In the genomic region with DNA sequence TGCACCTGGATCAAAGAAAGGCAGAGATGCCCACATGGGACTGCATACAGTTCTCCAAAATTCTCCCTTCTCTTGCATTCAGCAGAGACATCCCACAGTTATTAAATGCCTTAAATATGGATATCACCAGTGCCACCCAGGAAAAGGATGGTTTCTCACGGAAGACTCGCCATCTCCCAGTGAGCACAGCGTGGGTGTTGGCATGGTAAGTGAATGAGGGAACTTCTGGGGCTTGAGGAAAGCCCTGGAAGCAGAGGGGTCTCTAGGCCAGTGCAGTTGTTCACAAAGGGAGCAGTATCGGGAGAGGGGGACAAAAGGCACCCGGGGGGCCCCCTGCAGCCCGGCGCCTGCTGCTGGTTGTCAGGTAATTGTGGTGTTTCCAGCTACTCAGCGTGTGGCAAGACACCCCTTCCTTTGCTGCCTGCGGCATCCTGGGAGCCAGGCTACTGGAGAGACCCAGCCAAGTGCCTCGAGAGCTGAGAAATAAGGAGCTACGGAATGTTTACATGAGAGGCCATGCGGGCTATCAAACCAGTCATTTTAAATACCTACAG, we compare ENCODE assay signal across 19 cellular contexts.
DNase-seq lines count a peak whose midpoint lies in the region; ATAC-seq and TF ChIP-seq lines count a peak whose summit lies in the region.
"Had no signal": no experiment of that assay in that cellular context is flagged by ENCODE, and none has a peak within 500 bp of the region (broad histone marks: within the 10 kb centered on the region; RNA-seq: fewer than 3 reads in every experiment).

No MANE protein-coding gene starts in this region.

- H3K79me2 ChIP-seq in GM23338 (replicated peaks; ENCODE audit: insufficient read depth), result no peaks in the 10 kb centered on the region

- no peak overlapping the region for H3K4me3 Mint-ChIP-seq in GM23338
- H3K4me3 Mint-ChIP-seq: CD8-positive, alpha-beta T cell had no signal

- H3K36me3 Mint-ChIP-seq in GM23338 (ENCODE audit: low read depth), result no peaks in the 10 kb centered on the region
- H3K36me3 Mint-ChIP-seq: CD8-positive, alpha-beta T cell had no signal

- in situ Hi-C loops in GM13977 (cut with MboI; ENCODE audit: low pct_unique_long_range_greater_than_20kb, low sequenced_read_pairs, unreplicated experiment), result no loop called here

- H3K4me1 Mint-ChIP-seq in GM23338, result peaks cover 48% of the 10 kb centered on the region

- H3F3A ChIP-seq in GM23338 (replicated peaks; ENCODE audit: low read depth), result no peaks in the 10 kb centered on the region; the same call in 1 of the 2 replicates

- no peaks in the 10 kb centered on the region for H3K36me3 ChIP-seq in GM23338 (ENCODE audit: insufficient read depth)
- H3K36me3 ChIP-seq: BLaER1 treated with 17β-estradiol and CSF1 and Interleukin-3, amounts not matched to agents 10 nM and 100 nM; HAP-1 had no signal

- peaks cover 3% of the 10 kb centered on the region; the same call in 1 of the 2 replicates for H3K27me3 ChIP-seq in GM23338 (ENCODE audit: insufficient read depth)

- H3K27ac ChIP-seq in GM23338 (ENCODE audit: low read depth), result no peak overlapping the region
- H3K27ac ChIP-seq: BLaER1 treated with 17β-estradiol and CSF1 and Interleukin-3, amounts not matched to agents 10 nM and 100 nM had no signal

- no peaks in the 10 kb centered on the region for H3K9me3 Mint-ChIP-seq in GM23338
- H3K9me3 Mint-ChIP-seq: CD8-positive, alpha-beta T cell had no signal

- peaks cover 6% of the 10 kb centered on the region; the same call in 1 of the 2 replicates for H3K9me2 ChIP-seq in GM23338 (ENCODE audit: insufficient read depth)
- H3K9me2 ChIP-seq: SK-N-SH had no signal

- TF ChIP-seq CTCF in GM23338 (conservative IDR thresholded peaks at IDR 0.05; ENCODE audit: low read depth in 2 of 2) (no peak), GM13977 (IDR thresholded peaks at IDR 0.05; ENCODE audit: extremely low read depth, insufficient read depth, missing control alignments) (no peak)

- peak overlapping the region; percentile 78 for H2AFZ ChIP-seq in GM23338

- H3K4me3 ChIP-seq in GM23338, result no peak overlapping the region
- H3K4me3 ChIP-seq: BLaER1 treated with 17β-estradiol and CSF1 and Interleukin-3, amounts not matched to agents 10 nM and 100 nM; HAP-1 had no signal

- H3K4me1 ChIP-seq in GM23338 (ENCODE audit: insufficient read depth), result peaks cover 26% of the 10 kb centered on the region
- H3K4me1 ChIP-seq: HAP-1 had no signal

- peaks cover 15% of the 10 kb centered on the region for H3K27me3 Mint-ChIP-seq in GM23338 (ENCODE audit: insufficient read depth, low read depth, poor library complexity)

- H3K27ac Mint-ChIP-seq in GM23338, result no peak overlapping the region
- H3K27ac Mint-ChIP-seq: CD8-positive, alpha-beta T cell had no signal

- DNase-seq in GM23338 (ENCODE audit: low spot score) (no peak), NCI-H146 (lab: John Stamatoyannopoulos, UW) (peak; percentile 85), islet precursor cell (peak; percentile 41), retina (peak; percentile 29), GM13977 (ENCODE audit: low spot score) (no peak)
- DNase-seq: DMS53, EL, NCI-H1105, NCI-H1694 treated with DMSO at 0.1 percent for 48 hours, NCI-H524 treated with DMSO at 0.1 percent for 48 hours, PC-3, RPMI8226, SHP77 treated with DMSO at 0.1 percent for 48 hours, SK-N-SH had no signal

- H3K4me2 ChIP-seq in GM23338, result no peak overlapping the region
- H3K4me2 ChIP-seq: SK-N-SH had no signal

- no peaks in the 10 kb centered on the region for H4K20me1 ChIP-seq in GM23338 (replicated peaks; ENCODE audit: insufficient read depth)
- H4K20me1 ChIP-seq: BLaER1 treated with 17β-estradiol and CSF1 and Interleukin-3, amounts not matched to agents 10 nM and 100 nM had no signal

- ATAC-seq in GM23338, result peak; percentile 67
- no peak for ATAC-seq in HG02840 (IDR thresholded peaks at IDR 0.05; ENCODE audit: low FRiP score, unreplicated experiment)
- no peak for ATAC-seq in GM21825 (IDR thresholded peaks at IDR 0.05; ENCODE audit: unreplicated experiment)
- ATAC-seq: CD8-positive, alpha-beta T cell; PC-3 had no signal

TF ChIP-seq in GM23338, 12 proteins besides CTCF, POLR2A, EP300 and RAD21 (continues in another document):
- TF ChIP-seq, protein P1, sequence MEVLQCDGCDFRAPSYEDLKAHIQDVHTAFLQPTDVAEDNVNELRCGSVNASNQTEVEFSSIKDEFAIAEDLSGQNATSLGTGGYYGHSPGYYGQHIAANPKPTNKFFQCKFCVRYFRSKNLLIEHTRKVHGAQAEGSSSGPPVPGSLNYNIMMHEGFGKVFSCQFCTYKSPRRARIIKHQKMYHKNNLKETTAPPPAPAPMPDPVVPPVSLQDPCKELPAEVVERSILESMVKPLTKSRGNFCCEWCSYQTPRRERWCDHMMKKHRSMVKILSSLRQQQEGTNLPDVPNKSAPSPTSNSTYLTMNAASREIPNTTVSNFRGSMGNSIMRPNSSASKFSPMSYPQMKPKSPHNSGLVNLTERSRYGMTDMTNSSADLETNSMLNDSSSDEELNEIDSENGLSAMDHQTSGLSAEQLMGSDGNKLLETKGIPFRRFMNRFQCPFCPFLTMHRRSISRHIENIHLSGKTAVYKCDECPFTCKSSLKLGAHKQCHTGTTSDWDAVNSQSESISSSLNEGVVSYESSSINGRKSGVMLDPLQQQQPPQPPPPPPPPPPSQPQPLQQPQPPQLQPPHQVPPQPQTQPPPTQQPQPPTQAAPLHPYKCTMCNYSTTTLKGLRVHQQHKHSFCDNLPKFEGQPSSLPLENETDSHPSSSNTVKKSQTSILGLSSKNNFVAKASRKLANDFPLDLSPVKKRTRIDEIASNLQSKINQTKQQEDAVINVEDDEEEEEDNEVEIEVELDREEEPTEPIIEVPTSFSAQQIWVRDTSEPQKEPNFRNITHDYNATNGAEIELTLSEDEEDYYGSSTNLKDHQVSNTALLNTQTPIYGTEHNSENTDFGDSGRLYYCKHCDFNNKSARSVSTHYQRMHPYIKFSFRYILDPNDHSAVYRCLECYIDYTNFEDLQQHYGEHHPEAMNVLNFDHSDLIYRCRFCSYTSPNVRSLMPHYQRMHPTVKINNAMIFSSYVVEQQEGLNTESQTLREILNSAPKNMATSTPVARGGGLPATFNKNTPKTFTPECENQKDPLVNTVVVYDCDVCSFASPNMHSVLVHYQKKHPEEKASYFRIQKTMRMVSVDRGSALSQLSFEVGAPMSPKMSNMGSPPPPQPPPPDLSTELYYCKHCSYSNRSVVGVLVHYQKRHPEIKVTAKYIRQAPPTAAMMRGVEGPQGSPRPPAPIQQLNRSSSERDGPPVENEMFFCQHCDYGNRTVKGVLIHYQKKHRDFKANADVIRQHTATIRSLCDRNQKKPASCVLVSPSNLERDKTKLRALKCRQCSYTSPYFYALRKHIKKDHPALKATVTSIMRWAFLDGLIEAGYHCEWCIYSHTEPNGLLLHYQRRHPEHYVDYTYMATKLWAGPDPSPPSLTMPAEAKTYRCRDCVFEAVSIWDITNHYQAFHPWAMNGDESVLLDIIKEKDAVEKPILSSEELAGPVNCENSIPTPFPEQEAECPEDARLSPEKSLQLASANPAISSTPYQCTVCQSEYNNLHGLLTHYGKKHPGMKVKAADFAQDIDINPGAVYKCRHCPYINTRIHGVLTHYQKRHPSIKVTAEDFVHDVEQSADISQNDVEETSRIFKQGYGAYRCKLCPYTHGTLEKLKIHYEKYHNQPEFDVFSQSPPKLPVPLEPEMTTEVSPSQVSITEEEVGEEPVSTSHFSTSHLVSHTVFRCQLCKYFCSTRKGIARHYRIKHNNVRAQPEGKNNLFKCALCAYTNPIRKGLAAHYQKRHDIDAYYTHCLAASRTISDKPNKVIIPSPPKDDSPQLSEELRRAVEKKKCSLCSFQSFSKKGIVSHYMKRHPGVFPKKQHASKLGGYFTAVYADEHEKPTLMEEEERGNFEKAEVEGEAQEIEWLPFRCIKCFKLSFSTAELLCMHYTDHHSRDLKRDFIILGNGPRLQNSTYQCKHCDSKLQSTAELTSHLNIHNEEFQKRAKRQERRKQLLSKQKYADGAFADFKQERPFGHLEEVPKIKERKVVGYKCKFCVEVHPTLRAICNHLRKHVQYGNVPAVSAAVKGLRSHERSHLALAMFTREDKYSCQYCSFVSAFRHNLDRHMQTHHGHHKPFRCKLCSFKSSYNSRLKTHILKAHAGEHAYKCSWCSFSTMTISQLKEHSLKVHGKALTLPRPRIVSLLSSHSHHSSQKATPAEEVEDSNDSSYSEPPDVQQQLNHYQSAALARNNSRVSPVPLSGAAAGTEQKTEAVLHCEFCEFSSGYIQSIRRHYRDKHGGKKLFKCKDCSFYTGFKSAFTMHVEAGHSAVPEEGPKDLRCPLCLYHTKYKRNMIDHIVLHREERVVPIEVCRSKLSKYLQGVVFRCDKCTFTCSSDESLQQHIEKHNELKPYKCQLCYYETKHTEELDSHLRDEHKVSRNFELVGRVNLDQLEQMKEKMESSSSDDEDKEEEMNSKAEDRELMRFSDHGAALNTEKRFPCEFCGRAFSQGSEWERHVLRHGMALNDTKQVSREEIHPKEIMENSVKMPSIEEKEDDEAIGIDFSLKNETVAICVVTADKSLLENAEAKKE (CRISPR knock-in tag; IDR thresholded peaks at IDR 0.05), result no peak
- TF ChIP-seq, protein P2, sequence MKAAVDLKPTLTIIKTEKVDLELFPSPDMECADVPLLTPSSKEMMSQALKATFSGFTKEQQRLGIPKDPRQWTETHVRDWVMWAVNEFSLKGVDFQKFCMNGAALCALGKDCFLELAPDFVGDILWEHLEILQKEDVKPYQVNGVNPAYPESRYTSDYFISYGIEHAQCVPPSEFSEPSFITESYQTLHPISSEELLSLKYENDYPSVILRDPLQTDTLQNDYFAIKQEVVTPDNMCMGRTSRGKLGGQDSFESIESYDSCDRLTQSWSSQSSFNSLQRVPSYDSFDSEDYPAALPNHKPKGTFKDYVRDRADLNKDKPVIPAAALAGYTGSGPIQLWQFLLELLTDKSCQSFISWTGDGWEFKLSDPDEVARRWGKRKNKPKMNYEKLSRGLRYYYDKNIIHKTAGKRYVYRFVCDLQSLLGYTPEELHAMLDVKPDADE (IDR thresholded peaks at IDR 0.05), result no peak
- TF ChIP-seq ZNF114 (CRISPR knock-in tag; IDR thresholded peaks at IDR 0.05), result no peak

Comparison
In these comparisons a context has a peak if more than half of its experiments do, and no peak if none do; other contexts are left out.
1. DNase-seq: peak in NCI-H146 (single experiment), islet precursor cell (single experiment) and retina (single experiment); none in GM23338 (single experiment) and GM13977 (single experiment).